In genomic region chr7:64348713-64349210, GRCh38 we compare ENCODE assay signal across 2 cellular contexts.
A peak's percentile ranks its signal among the peaks of the same experiment; 100 is the strongest.
TF ChIP-seq lines count a peak whose summit lies in the region.

No MANE protein-coding gene starts in this region.

TF ChIP-seq in HCT116, 20 proteins besides CTCF, POLR2A, EP300 and RAD21:
- peak; percentile 68 for TF ChIP-seq ZNF274 (IDR thresholded peaks at IDR 0.05; ENCODE audit: low read depth, low read length)

TF ChIP-seq in GM12878, 131 proteins besides CTCF, POLR2A, EP300 and RAD21:
- peak; percentile 86; the same call in 1 of the 2 replicates for TF ChIP-seq CBX5 (IDR thresholded peaks at IDR 0.05; ENCODE audit: low read depth)
- TF ChIP-seq ZNF274 (IDR thresholded peaks at IDR 0.05; ENCODE audit: insufficient read depth, insufficient read length): peak; percentile 63
